1 cellular context compared by ENCODE assay signal in genomic region chr1:48678684-48679083, GRCh38.
A peak's percentile ranks its signal among the peaks of the same experiment; 100 is the strongest.
TF ChIP-seq lines count a peak whose summit lies in the region.

No MANE protein-coding gene starts in this region.

TF ChIP-seq in liver, 16 proteins besides CTCF, POLR2A, EP300 and RAD21 (continued from another document):
- TF ChIP-seq ZBTB33 (IDR thresholded peaks at IDR 0.05) = no peak
- no peak for TF ChIP-seq SP1 (IDR thresholded peaks at IDR 0.05)
- TF ChIP-seq RXRA (IDR thresholded peaks at IDR 0.05) = peak in 1 of 2 donors; percentile 68
